In the genomic region with DNA sequence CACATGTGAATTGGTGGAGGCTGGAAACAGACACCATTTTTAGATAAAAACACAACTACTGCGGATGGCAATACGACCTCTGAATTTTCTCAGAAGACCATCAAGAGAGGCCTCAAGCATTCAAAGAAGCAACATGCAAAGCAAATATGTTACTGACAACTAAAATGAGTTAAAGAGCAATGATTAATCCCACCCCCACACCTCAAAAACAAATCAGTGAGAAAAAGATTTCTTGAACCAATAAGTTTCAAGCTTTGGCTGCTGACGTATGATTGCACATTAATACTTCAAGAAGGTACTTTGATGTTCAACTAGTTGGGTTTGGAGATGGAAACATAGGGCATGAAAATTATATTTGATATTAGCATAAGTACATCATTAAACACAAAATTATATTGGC, we compare ENCODE assay signal across 8 cellular contexts. TPM values are rescaled to one million over a fixed set of nuclear protein-coding genes. Genes with fewer than 3 reads are reported as not detected.
DNase-seq lines count a peak whose midpoint lies in the region; ATAC-seq and TF ChIP-seq lines count a peak whose summit lies in the region.

No MANE protein-coding gene starts in this region.

- 38 to 50% methylated on average over 3 of the region's 3 CpGs for WGBS in sigmoid colon, 2 donors

- no peak for TF ChIP-seq CTCF in RWPE1 (conservative IDR thresholded peaks at IDR 0.05; ENCODE audit: low read depth)
- no peak for TF ChIP-seq CTCF in fibroblast of mammary gland (conservative IDR thresholded peaks at IDR 0.05; ENCODE audit: control insufficient read depth, insufficient read depth, low read depth, low read length)
- no peak for TF ChIP-seq CTCF in sigmoid colon (IDR thresholded peaks at IDR 0.05)

- peaks cover 0 to 22% (median 2%) of the 10 kb centered on the region in 4 donors for H3K36me3 ChIP-seq in sigmoid colon

- H3K9me3 ChIP-seq in sigmoid colon = no peaks in the 10 kb centered on the region

- H3K4me3 ChIP-seq in GM08714 (ENCODE audit: low read length) (peak overlapping the region; percentile 87; the same call in 1 of the 2 replicates), fibroblast of mammary gland (ENCODE audit: control insufficient read depth, low read depth, low read length) (peak overlapping the region; percentile 86), sigmoid colon (peak overlapping the region; percentile 65 to 74 (median 71))

- intact Hi-C loops in sigmoid colon (cut with DNase I) = no loop called here

- peaks cover 0 to 51% (median 22%) of the 10 kb centered on the region in 4 donors for H3K4me1 ChIP-seq in sigmoid colon

- DNase-seq in RWPE1 (ENCODE audit: low spot score) = peak; percentile 4
- peak; percentile 61 for DNase-seq in fibroblast of mammary gland (ENCODE audit: low read depth)
- DNase-seq in sigmoid colon = no peak
- no peak for DNase-seq in DMS79 (lab: John Stamatoyannopoulos, UW)
- DNase-seq in iPS-NIHi11 (ENCODE audit: low spot score) = no peak

- no peak for TF ChIP-seq POLR2A in sigmoid colon (IDR thresholded peaks at IDR 0.05)

- H3K27ac ChIP-seq in RWPE1 (no peak overlapping the region), sigmoid colon (peak overlapping the region; percentile 83 to 89 (median 87))

- CTCF ChIA-PET in RWPE1 (lab: Yijun Ruan, JAX) = no interaction called here

- no peak for ATAC-seq in GM18873 (IDR thresholded peaks at IDR 0.05; ENCODE audit: low FRiP score, unreplicated experiment)
- no peak for ATAC-seq in HG03565 (IDR thresholded peaks at IDR 0.05; ENCODE audit: unreplicated experiment)

- no peak for TF ChIP-seq EP300 in sigmoid colon (IDR thresholded peaks at IDR 0.05)

- H3K27me3 ChIP-seq in sigmoid colon = no peaks in the 10 kb centered on the region

- POLR2A ChIA-PET in RWPE1 (lab: Yijun Ruan, JAX; ENCODE audit: low non-redundant PET) = no interaction called here

RNA-seq across cellular contexts. Expression of a gene that starts 1.0 kb away (rescaled TPM):
- 10 to 100 TPM; 10.5 to 18.5 (median 15.4) TPM for total RNA-seq in sigmoid colon
- 10 to 100 TPM; 16.8 to 23.6 (median 17.1) TPM for polyA plus RNA-seq in sigmoid colon

RNA-seq across cellular contexts. Expression of a gene that starts 1.1 kb away (rescaled TPM):
- 1 to 10 TPM; 3.9 to 5.1 (median 4.2) TPM for total RNA-seq in sigmoid colon
- 1 to 10 TPM; 2.8 to 4.8 (median 4.8) TPM for polyA plus RNA-seq in sigmoid colon

RNA-seq across cellular contexts. Expression of a gene that starts 37.7 kb away (rescaled TPM):
- total RNA-seq in sigmoid colon = not detected
- polyA plus RNA-seq in sigmoid colon = 1 to 10 TPM in 1 of 3 donors, not detected in 2; 1.8 TPM

Comparison
In these comparisons a context has a peak if more than half of its experiments do, and no peak if none do; other contexts are left out.
1. DNase-seq: peak in RWPE1 (single experiment) and fibroblast of mammary gland (single experiment); none in sigmoid colon (single experiment), DMS79 (single experiment) and iPS-NIHi11 (single experiment).
2. Peak in every context shown above with its lines, with median percentiles within 50 percentile points of each other: H3K4me3 ChIP-seq.